Comparison of ENCODE assay signal across 1 cellular context in the genomic region with DNA sequence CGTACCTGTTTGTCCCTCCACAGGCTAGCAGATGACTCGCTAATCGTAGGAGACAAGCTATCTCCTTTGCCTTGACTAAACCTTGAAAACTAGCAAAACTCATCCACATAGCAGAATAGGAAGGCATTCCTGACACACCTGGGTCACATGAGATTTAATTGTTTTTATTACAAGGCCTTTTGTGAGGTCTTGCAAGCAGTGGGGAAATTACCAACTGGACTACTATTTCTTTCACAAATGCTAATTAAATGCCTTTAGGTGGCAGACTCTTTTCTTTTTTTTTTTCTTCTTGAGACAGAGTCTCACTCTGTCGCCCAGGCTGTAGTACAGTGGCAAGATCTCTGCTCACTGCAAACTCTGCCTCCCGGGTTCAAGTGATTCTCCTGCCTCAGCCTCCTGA.
TF ChIP-seq lines count a peak whose summit lies in the region.

No MANE protein-coding gene starts in this region.

TF ChIP-seq in K562, 482 proteins besides CTCF, POLR2A, EP300 and RAD21 (continued from another document):
- TF ChIP-seq, protein P1, sequence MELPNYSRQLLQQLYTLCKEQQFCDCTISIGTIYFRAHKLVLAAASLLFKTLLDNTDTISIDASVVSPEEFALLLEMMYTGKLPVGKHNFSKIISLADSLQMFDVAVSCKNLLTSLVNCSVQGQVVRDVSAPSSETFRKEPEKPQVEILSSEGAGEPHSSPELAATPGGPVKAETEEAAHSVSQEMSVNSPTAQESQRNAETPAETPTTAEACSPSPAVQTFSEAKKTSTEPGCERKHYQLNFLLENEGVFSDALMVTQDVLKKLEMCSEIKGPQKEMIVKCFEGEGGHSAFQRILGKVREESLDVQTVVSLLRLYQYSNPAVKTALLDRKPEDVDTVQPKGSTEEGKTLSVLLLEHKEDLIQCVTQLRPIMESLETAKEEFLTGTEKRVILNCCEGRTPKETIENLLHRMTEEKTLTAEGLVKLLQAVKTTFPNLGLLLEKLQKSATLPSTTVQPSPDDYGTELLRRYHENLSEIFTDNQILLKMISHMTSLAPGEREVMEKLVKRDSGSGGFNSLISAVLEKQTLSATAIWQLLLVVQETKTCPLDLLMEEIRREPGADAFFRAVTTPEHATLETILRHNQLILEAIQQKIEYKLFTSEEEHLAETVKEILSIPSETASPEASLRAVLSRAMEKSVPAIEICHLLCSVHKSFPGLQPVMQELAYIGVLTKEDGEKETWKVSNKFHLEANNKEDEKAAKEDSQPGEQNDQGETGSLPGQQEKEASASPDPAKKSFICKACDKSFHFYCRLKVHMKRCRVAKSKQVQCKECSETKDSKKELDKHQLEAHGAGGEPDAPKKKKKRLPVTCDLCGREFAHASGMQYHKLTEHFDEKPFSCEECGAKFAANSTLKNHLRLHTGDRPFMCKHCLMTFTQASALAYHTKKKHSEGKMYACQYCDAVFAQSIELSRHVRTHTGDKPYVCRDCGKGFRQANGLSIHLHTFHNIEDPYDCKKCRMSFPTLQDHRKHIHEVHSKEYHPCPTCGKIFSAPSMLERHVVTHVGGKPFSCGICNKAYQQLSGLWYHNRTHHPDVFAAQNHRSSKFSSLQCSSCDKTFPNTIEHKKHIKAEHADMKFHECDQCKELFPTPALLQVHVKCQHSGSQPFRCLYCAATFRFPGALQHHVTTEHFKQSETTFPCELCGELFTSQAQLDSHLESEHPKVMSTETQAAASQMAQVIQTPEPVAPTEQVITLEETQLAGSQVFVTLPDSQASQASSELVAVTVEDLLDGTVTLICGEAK (IDR thresholded peaks at IDR 0.05), result no peak
- TF ChIP-seq, protein P1 (CRISPR knock-in tag; IDR thresholded peaks at IDR 0.05), result no peak
- TF ChIP-seq ZNF263 (CRISPR knock-in tag; IDR thresholded peaks at IDR 0.05; ENCODE audit: borderline replicate concordance), result no peak
- TF ChIP-seq GABPB2 (CRISPR knock-in tag; conservative IDR thresholded peaks at IDR 0.05), result no peak
- TF ChIP-seq ZFP1 (CRISPR knock-in tag; IDR thresholded peaks at IDR 0.05), result no peak
- TF ChIP-seq HEY1 (CRISPR knock-in tag; IDR thresholded peaks at IDR 0.05; ENCODE audit: borderline replicate concordance), result no peak
- TF ChIP-seq, protein P2, sequence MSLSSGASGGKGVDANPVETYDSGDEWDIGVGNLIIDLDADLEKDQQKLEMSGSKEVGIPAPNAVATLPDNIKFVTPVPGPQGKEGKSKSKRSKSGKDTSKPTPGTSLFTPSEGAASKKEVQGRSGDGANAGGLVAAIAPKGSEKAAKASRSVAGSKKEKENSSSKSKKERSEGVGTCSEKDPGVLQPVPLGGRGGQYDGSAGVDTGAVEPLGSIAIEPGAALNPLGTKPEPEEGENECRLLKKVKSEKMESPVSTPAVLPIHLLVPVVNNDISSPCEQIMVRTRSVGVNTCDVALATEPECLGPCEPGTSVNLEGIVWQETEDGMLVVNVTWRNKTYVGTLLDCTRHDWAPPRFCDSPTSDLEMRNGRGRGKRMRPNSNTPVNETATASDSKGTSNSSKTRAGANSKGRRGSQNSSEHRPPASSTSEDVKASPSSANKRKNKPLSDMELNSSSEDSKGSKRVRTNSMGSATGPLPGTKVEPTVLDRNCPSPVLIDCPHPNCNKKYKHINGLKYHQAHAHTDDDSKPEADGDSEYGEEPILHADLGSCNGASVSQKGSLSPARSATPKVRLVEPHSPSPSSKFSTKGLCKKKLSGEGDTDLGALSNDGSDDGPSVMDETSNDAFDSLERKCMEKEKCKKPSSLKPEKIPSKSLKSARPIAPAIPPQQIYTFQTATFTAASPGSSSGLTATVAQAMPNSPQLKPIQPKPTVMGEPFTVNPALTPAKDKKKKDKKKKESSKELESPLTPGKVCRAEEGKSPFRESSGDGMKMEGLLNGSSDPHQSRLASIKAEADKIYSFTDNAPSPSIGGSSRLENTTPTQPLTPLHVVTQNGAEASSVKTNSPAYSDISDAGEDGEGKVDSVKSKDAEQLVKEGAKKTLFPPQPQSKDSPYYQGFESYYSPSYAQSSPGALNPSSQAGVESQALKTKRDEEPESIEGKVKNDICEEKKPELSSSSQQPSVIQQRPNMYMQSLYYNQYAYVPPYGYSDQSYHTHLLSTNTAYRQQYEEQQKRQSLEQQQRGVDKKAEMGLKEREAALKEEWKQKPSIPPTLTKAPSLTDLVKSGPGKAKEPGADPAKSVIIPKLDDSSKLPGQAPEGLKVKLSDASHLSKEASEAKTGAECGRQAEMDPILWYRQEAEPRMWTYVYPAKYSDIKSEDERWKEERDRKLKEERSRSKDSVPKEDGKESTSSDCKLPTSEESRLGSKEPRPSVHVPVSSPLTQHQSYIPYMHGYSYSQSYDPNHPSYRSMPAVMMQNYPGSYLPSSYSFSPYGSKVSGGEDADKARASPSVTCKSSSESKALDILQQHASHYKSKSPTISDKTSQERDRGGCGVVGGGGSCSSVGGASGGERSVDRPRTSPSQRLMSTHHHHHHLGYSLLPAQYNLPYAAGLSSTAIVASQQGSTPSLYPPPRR (CRISPR knock-in tag; IDR thresholded peaks at IDR 0.05; ENCODE audit: borderline replicate concordance), result no peak
- no peak for TF ChIP-seq ZNF766 (CRISPR knock-in tag; conservative IDR thresholded peaks at IDR 0.05)
- TF ChIP-seq ASH1L (IDR thresholded peaks at IDR 0.05; ENCODE audit: borderline replicate concordance, low read depth, partially characterized antibody), result no peak
- TF ChIP-seq, protein P3, sequence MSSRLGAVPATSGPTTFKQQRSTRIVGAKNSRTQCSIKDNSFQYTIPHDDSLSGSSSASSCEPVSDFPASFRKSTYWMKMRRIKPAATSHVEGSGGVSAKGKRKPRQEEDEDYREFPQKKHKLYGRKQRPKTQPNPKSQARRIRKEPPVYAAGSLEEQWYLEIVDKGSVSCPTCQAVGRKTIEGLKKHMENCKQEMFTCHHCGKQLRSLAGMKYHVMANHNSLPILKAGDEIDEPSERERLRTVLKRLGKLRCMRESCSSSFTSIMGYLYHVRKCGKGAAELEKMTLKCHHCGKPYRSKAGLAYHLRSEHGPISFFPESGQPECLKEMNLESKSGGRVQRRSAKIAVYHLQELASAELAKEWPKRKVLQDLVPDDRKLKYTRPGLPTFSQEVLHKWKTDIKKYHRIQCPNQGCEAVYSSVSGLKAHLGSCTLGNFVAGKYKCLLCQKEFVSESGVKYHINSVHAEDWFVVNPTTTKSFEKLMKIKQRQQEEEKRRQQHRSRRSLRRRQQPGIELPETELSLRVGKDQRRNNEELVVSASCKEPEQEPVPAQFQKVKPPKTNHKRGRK (tag; IDR thresholded peaks at IDR 0.05), result no peak
- TF ChIP-seq ZNF586 (CRISPR knock-in tag; conservative IDR thresholded peaks at IDR 0.05), result no peak
